1 cellular context compared by ENCODE assay signal in the genomic region with DNA sequence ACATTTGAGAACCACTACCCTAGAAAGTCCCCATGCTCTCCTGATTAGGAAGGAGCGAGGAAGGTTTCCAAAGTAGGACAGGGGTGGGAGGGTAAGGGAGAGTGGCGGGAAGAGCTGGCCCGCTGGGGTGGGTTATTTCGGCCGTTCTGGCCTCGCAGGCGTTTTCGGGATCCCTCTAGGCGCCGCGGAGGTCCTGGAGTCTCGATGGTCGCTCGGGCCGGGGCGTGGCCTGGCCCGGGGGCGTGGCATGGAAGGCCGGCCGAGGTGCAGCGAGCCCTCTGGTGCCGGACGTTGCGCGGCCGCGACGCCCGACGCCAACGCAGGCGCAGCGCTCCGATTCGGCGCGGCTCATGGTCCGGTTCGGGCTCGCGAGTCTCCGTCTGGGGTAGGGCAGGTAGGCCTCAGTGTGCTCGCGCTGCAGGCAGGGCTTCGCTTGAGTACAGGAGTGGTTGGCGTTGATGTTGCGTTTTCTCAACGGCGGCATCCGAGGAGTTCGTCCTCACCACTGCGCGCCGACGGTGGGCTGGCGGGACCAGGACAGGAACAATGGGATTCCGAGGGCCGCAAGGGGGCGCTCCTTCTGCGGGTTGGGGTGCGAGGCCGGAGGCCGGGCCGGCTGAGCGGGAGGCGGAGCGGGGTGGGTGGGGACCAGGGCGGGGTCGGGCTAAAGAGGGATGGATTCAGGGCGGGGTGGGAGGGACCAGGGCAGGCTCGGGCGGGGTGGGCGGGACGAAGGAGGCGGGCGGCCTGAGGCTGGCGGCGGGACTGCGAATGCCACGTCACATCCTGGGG.
A peak's percentile ranks its signal among the peaks of the same experiment; 100 is the strongest.
TF ChIP-seq lines count a peak whose summit lies in the region.

A gene with protein sequence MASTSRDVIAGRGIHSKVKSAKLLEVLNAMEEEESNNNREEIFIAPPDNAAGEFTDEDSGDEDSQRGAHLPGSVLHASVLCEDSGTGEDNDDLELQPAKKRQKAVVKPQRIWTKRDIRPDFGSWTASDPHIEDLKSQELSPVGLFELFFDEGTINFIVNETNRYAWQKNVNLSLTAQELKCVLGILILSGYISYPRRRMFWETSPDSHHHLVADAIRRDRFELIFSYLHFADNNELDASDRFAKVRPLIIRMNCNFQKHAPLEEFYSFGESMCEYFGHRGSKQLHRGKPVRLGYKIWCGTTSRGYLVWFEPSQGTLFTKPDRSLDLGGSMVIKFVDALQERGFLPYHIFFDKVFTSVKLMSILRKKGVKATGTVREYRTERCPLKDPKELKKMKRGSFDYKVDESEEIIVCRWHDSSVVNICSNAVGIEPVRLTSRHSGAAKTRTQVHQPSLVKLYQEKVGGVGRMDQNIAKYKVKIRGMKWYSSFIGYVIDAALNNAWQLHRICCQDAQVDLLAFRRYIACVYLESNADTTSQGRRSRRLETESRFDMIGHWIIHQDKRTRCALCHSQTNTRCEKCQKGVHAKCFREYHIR (plus strand): TSS at position 287 of the 792 bp plus-strand sequence. CDS start 7,628 bp downstream, outside the sequence.

TF ChIP-seq in HCT116, 20 proteins besides CTCF, POLR2A, EP300 and RAD21 (continued from another document):
- TF ChIP-seq, protein P1, sequence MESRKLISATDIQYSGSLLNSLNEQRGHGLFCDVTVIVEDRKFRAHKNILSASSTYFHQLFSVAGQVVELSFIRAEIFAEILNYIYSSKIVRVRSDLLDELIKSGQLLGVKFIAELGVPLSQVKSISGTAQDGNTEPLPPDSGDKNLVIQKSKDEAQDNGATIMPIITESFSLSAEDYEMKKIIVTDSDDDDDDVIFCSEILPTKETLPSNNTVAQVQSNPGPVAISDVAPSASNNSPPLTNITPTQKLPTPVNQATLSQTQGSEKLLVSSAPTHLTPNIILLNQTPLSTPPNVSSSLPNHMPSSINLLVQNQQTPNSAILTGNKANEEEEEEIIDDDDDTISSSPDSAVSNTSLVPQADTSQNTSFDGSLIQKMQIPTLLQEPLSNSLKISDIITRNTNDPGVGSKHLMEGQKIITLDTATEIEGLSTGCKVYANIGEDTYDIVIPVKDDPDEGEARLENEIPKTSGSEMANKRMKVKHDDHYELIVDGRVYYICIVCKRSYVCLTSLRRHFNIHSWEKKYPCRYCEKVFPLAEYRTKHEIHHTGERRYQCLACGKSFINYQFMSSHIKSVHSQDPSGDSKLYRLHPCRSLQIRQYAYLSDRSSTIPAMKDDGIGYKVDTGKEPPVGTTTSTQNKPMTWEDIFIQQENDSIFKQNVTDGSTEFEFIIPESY (IDR thresholded peaks at IDR 0.05; ENCODE audit: extremely low read depth, insufficient replicate concordance, low read length), result peak; percentile 17
- TF ChIP-seq CBX3 (IDR thresholded peaks at IDR 0.05; ENCODE audit: low read depth) (peak; percentile 93), YY1 (IDR thresholded peaks at IDR 0.05; ENCODE audit: extremely low read depth, insufficient replicate concordance, low read depth, low read length) (no peak), ELF1 (IDR thresholded peaks at IDR 0.05; ENCODE audit: borderline replicate concordance, low read depth) (no peak), ZNF274 (IDR thresholded peaks at IDR 0.05; ENCODE audit: low read depth, low read length) (no peak), TCF7L2 (IDR thresholded peaks at IDR 0.05; ENCODE audit: borderline replicate concordance, extremely low read depth, insufficient read depth, insufficient read length) (peak; percentile 15), FOSL1 (IDR thresholded peaks at IDR 0.05; ENCODE audit: low read depth) (no peak), POLR2AphosphoS5 (IDR thresholded peaks at IDR 0.05; ENCODE audit: low read depth, low read length) (peak; percentile 88), REST (IDR thresholded peaks at IDR 0.05; ENCODE audit: low read depth) (no peak)
- TF ChIP-seq, protein P2, sequence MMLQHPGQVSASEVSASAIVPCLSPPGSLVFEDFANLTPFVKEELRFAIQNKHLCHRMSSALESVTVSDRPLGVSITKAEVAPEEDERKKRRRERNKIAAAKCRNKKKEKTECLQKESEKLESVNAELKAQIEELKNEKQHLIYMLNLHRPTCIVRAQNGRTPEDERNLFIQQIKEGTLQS (IDR thresholded peaks at IDR 0.05), result no peak
- TF ChIP-seq, protein P3, sequence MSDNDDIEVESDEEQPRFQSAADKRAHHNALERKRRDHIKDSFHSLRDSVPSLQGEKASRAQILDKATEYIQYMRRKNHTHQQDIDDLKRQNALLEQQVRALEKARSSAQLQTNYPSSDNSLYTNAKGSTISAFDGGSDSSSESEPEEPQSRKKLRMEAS (IDR thresholded peaks at IDR 0.05), result peak; percentile 92
